Comparison of ENCODE assay signal across 14 cellular contexts in genomic region chr5:109844148-109844547, GRCh38.
DNase-seq lines count a peak whose midpoint lies in the region; ATAC-seq and TF ChIP-seq lines count a peak whose summit lies in the region.
"Had no signal": no experiment of that assay in that cellular context is flagged by ENCODE, and none has a peak within 500 bp of the region (broad histone marks: within the 10 kb centered on the region; RNA-seq: fewer than 3 reads in every experiment).

No MANE protein-coding gene starts in this region.

- H3K4me1 Mint-ChIP-seq in T-helper 17 cell: peaks cover 13% of the 10 kb centered on the region

- DNase-seq in heart right ventricle (no peak), Right ventricle myocardium superior (no peak), RKO (ENCODE audit: low spot score) (peak; percentile 20), fibroblast of lung (ENCODE audit: low read depth in 2 of 2) (peak in 1 of 2 donors; percentile 42), T-helper 9 cell (no peak), T-helper 17 cell (no peak), MV-4-11 (lab: John Stamatoyannopoulos, UW) (no peak)
- DNase-seq: activated T-cell treated with anti-CD3 and anti-CD28 coated beads, Interleukin-2, amount 50 U/mL, for 1 hour; amniotic stem cell; GF-D8; midbrain; retina; substantia nigra had no signal

- no peaks in the 10 kb centered on the region for H3K4me1 ChIP-seq in heart right ventricle
- H3K4me1 ChIP-seq in fibroblast of lung (ENCODE audit: control insufficient read depth, extremely low read depth, insufficient read depth, low read length): no peaks in the 10 kb centered on the region

- no peak overlapping the region for H3K4me3 Mint-ChIP-seq in T-helper 17 cell

- H3K27me3 ChIP-seq in heart right ventricle (no peaks in the 10 kb centered on the region), fibroblast of lung (ENCODE audit: control insufficient read depth, insufficient read depth, low read length) (no peaks in the 10 kb centered on the region)

- WGBS in heart right ventricle, 2 donors: 91 to 94% methylated on average over 4 of the region's 4 CpGs

- H3K9ac ChIP-seq in fibroblast of lung (ENCODE audit: insufficient read depth, low read length): no peak overlapping the region

- no peak overlapping the region for H3K27ac Mint-ChIP-seq in T-helper 17 cell

- TF ChIP-seq CTCF in heart right ventricle (IDR thresholded peaks at IDR 0.05) (peak in 6 of 9 donors; percentile 11 to 45 (median 32)), fibroblast of lung (conservative IDR thresholded peaks at IDR 0.05 in 1 of 2, IDR thresholded peaks at IDR 0.05 in 1 of 2; ENCODE audit: low read depth in 1 of 2, low read length in 2 of 2) (peak; percentile 38 to 46)

- intact Hi-C loops in heart right ventricle (cut with DNase I) (loop anchor here in 2 of 10 donors (10.0 kb wide), 1 partner anchor 149 kb away; no protein-coding TSS in a partner anchor), Right ventricle myocardium superior (cut with DNase I) (no loop called here)

- no peaks in the 10 kb centered on the region for H4K20me1 ChIP-seq in fibroblast of lung (ENCODE audit: control insufficient read depth, extremely low read depth, insufficient read depth, low read length)

- H3K27me3 Mint-ChIP-seq in T-helper 17 cell: no peaks in the 10 kb centered on the region

- H3K79me2 ChIP-seq in fibroblast of lung (ENCODE audit: control insufficient read depth, insufficient read depth, low read length): no peaks in the 10 kb centered on the region

- H3K36me3 ChIP-seq in heart right ventricle (peaks cover 0 to 84% (median 9%) of the 10 kb centered on the region in 9 donors), fibroblast of lung (ENCODE audit: control insufficient read depth, insufficient read depth, low read length) (peaks cover 6% of the 10 kb centered on the region)

- no peak overlapping the region for H3K27ac ChIP-seq in heart right ventricle
- H3K27ac ChIP-seq in fibroblast of lung (ENCODE audit: insufficient read depth, low read length): no peak overlapping the region

- no peak overlapping the region for H2AFZ ChIP-seq in fibroblast of lung (ENCODE audit: low read length)

- H3K9me3 ChIP-seq in heart right ventricle (no peaks in the 10 kb centered on the region), fibroblast of lung (ENCODE audit: control insufficient read depth, insufficient read depth, low read depth, low read length) (no peaks in the 10 kb centered on the region), T-helper 17 cell (ENCODE audit: control insufficient read depth, low read length, poor library complexity, severe bottlenecking) (no peaks in the 10 kb centered on the region)

- no peak overlapping the region for H3K4me3 ChIP-seq in heart right ventricle
- H3K4me3 ChIP-seq in fibroblast of lung (replicated peaks in 1 of 4; ENCODE audit: control extremely low read depth in 1 of 4, insufficient read depth in 1 of 4, low read depth in 3 of 4, low read length in 4 of 4): no peak overlapping the region

- peaks cover 20% of the 10 kb centered on the region for H3K36me3 Mint-ChIP-seq in T-helper 17 cell (ENCODE audit: low read depth)

- ATAC-seq in heart right ventricle (no peak), Right ventricle myocardium superior (ENCODE audit: poor library complexity) (no peak), T-helper 17 cell (no peak), GM18858 (IDR thresholded peaks at IDR 0.05; ENCODE audit: unreplicated experiment) (no peak)

- no peak overlapping the region for H3K4me2 ChIP-seq in fibroblast of lung (ENCODE audit: extremely low read depth, insufficient read depth, low read length)
